Comparison of ENCODE assay signal across 8 cellular contexts in genomic region chr4:123397276-123398150, GRCh38. TPM values are rescaled to one million over a fixed set of nuclear protein-coding genes. Genes with fewer than 3 reads are reported as not detected.
A peak's percentile ranks its signal among the peaks of the same experiment; 100 is the strongest.
DNase-seq lines count a peak whose midpoint lies in the region; ATAC-seq and TF ChIP-seq lines count a peak whose summit lies in the region.

No MANE protein-coding gene starts in this region.

- H3K9me3 ChIP-seq in osteoblast (ENCODE audit: low read depth, low read length) (no peaks in the 10 kb centered on the region), vagina (no peaks in the 10 kb centered on the region)

- peaks cover 16% of the 10 kb centered on the region for H3K4me1 ChIP-seq in osteoblast (ENCODE audit: insufficient read depth, low read length)
- peaks cover 21% of the 10 kb centered on the region for H3K4me1 ChIP-seq in vagina

- peak; percentile 7 for ATAC-seq in HG03139 (IDR thresholded peaks at IDR 0.05; ENCODE audit: unreplicated experiment)

- DNase-seq in activated effector memory CD4-positive, alpha-beta T cell treated with anti-CD3 and anti-CD28 coated beads, Interleukin-2, amount 50 U/mL, for 16 hours: peak; percentile 69
- no peak for DNase-seq in activated effector memory CD4-positive, alpha-beta T cell treated with Interleukin-2 at 50 U/mL for 16 hours
- DNase-seq in NCI-H82 (lab: John Stamatoyannopoulos, UW) (peak; percentile 74), activated gamma-delta T cell treated with Interleukin-2 at 50 U/mL for 16 hours (peak; percentile 9), globus pallidus (ENCODE audit: low spot score) (peak; percentile 32), osteoblast (ENCODE audit: insufficient read length, low spot score, missing footprints) (peak; percentile 84), vagina (ENCODE audit: extremely low spot score in 2 of 2) (no peak)

- H3K4me3 ChIP-seq in osteoblast (ENCODE audit: insufficient read depth, low read length) (peak overlapping the region; percentile 76), vagina (peak overlapping the region; percentile 84 to 89)

- TF ChIP-seq CTCF in osteoblast (IDR thresholded peaks at IDR 0.05; ENCODE audit: extremely low read depth, low read depth, low read length): no peak
- no peak for TF ChIP-seq CTCF in vagina (IDR thresholded peaks at IDR 0.05)

- no peaks in the 10 kb centered on the region for H4K20me1 ChIP-seq in osteoblast (ENCODE audit: insufficient read depth, low read length)

- H3K27me3 ChIP-seq in osteoblast (ENCODE audit: insufficient read depth, low read length) (peaks cover 10% of the 10 kb centered on the region), vagina (no peaks in the 10 kb centered on the region)

- H3K4me2 ChIP-seq in osteoblast (ENCODE audit: insufficient read depth, low read length): peak overlapping the region; percentile 99

- intact Hi-C loops in vagina (cut with DNase I): loop anchor here (10.0 kb wide), 1 partner anchor 267 kb away; no protein-coding TSS in a partner anchor

- peak overlapping the region; percentile 94 for H2AFZ ChIP-seq in osteoblast (ENCODE audit: low read length)

- TF ChIP-seq POLR2A in vagina (IDR thresholded peaks at IDR 0.05): no peak

- H3K36me3 ChIP-seq in osteoblast (ENCODE audit: insufficient read depth, low read length): no peaks in the 10 kb centered on the region
- peaks cover 0 to 6% of the 10 kb centered on the region in 2 donors for H3K36me3 ChIP-seq in vagina

- H3K79me2 ChIP-seq in osteoblast (ENCODE audit: insufficient read depth, low read length): no peaks in the 10 kb centered on the region

- H3K27ac ChIP-seq in osteoblast (ENCODE audit: low read depth, low read length) (peak overlapping the region; percentile 36), vagina (peak overlapping the region; percentile 97)

RNA-seq across cellular contexts. Expression of gene SPRY1, which starts 0.9 kb away (rescaled TPM):
- total RNA-seq in osteoblast: 5.0 and 5.1 TPM in 2 replicates
- total RNA-seq in vagina: 185 TPM

Comparison
In these comparisons a context has a peak if more than half of its experiments do, and no peak if none do; other contexts are left out.
1. DNase-seq: peak in activated effector memory CD4-positive, alpha-beta T cell treated with anti-CD3 and anti-CD28 coated beads, Interleukin-2, amount 50 U/mL, for 16 hours (single experiment), NCI-H82 (single experiment), activated gamma-delta T cell treated with Interleukin-2 at 50 U/mL for 16 hours (single experiment), globus pallidus (single experiment) and osteoblast (single experiment); none in activated effector memory CD4-positive, alpha-beta T cell treated with Interleukin-2 at 50 U/mL for 16 hours (single experiment) and vagina (0 of 2).
2. RNA of gene SPRY1, which starts 0.9 kb away (total RNA-seq): 185 TPM in vagina (single experiment); 5.0 to 5.1 TPM in osteoblast; every median in the first group is over 10 times any median in the second.